ENCODE assay signal across 1 cellular context in genomic region chr19:14117668-14118164, GRCh38.
A peak's percentile ranks its signal among the peaks of the same experiment; 100 is the strongest.
TF ChIP-seq lines count a peak whose summit lies in the region.

TSS of gene PRKACA (minus strand) at chr19:14117762. CDS start at chr19:14117547, 215 bp downstream.

TF ChIP-seq in GM12878, 131 proteins besides CTCF, POLR2A, EP300 and RAD21 (continued from another document):
- TF ChIP-seq KLF5 (IDR thresholded peaks at IDR 0.05; ENCODE audit: partially characterized antibody) (peak; percentile 93), TAF1 (IDR thresholded peaks at IDR 0.05; ENCODE audit: borderline replicate concordance, low read depth, low read length) (no peak), SRF (IDR thresholded peaks at IDR 0.05; ENCODE audit: low read depth in 2 of 2, low read length in 2 of 2) (no peak), JUNB (IDR thresholded peaks at IDR 0.05) (no peak), SUPT20H (IDR thresholded peaks at IDR 0.05; ENCODE audit: borderline replicate concordance, control insufficient read depth, low read depth, low read length) (no peak), ZSCAN29 (IDR thresholded peaks at IDR 0.05) (no peak), LARP7 (IDR thresholded peaks at IDR 0.05) (no peak), IKZF2 (IDR thresholded peaks at IDR 0.05) (no peak), STAT3 (IDR thresholded peaks at IDR 0.05; ENCODE audit: low read depth, low read length) (no peak), ZBTB11 (CRISPR knock-in tag; IDR thresholded peaks at IDR 0.05) (no peak), IKZF1 (conservative IDR thresholded peaks at IDR 0.05) (no peak; the same call in 1 of the 2 replicates), SREBF1 (IDR thresholded peaks at IDR 0.05; ENCODE audit: low read length) (0 out of 2 replicates have a peak, but pooled peaks have one; percentile 26), RELB (IDR thresholded peaks at IDR 0.05; ENCODE audit: low read depth) (no peak), CBX3 (IDR thresholded peaks at IDR 0.05; ENCODE audit: borderline replicate concordance, low read depth) (no peak), PKNOX1 (IDR thresholded peaks at IDR 0.05) (peak; percentile 99), TARDBP (IDR thresholded peaks at IDR 0.05; ENCODE audit: borderline replicate concordance) (no peak), USF2 (IDR thresholded peaks at IDR 0.05; ENCODE audit: borderline replicate concordance, low read depth, low read length) (no peak), EED (IDR thresholded peaks at IDR 0.05; ENCODE audit: low read depth) (no peak), POLR2AphosphoS5 (IDR thresholded peaks at IDR 0.05; ENCODE audit: low read length) (no peak), ATF3 (IDR thresholded peaks at IDR 0.05; ENCODE audit: borderline replicate concordance, extremely low read depth, low read depth, low read length) (no peak), HDAC6 (IDR thresholded peaks at IDR 0.05; ENCODE audit: unreplicated experiment) (no peak), NRF1 (conservative IDR thresholded peaks at IDR 0.05; ENCODE audit: low read depth, low read length) (no peak), NFIC (IDR thresholded peaks at IDR 0.05; ENCODE audit: low read depth, low read length) (no peak), SP1 (IDR thresholded peaks at IDR 0.05; ENCODE audit: low read depth, low read length) (peak; percentile 100), PML (IDR thresholded peaks at IDR 0.05; ENCODE audit: low read length) (no peak), ETV6 (conservative IDR thresholded peaks at IDR 0.05 in 1 of 2, IDR thresholded peaks at IDR 0.05 in 1 of 2; ENCODE audit: borderline replicate concordance in 1 of 2, low read depth in 1 of 2) (no peak), NR2F1 (conservative IDR thresholded peaks at IDR 0.05) (no peak), FOXM1 (IDR thresholded peaks at IDR 0.05; ENCODE audit: low read depth, low read length) (no peak), ZNF274 (IDR thresholded peaks at IDR 0.05; ENCODE audit: insufficient read depth, insufficient read length) (no peak), MEF2A (IDR thresholded peaks at IDR 0.05; ENCODE audit: insufficient read depth, low read depth, low read length) (no peak), NKRF (conservative IDR thresholded peaks at IDR 0.05) (no peak), MTA3 (IDR thresholded peaks at IDR 0.05; ENCODE audit: borderline replicate concordance, low read length) (no peak), MLLT1 (IDR thresholded peaks at IDR 0.05) (no peak), ZNF217 (IDR thresholded peaks at IDR 0.05) (no peak), ASH2L (IDR thresholded peaks at IDR 0.05; ENCODE audit: borderline replicate concordance, low read depth) (no peak), ZBTB4 (CRISPR knock-in tag; IDR thresholded peaks at IDR 0.05) (no peak), PAX8 (IDR thresholded peaks at IDR 0.05) (no peak), GABPA (IDR thresholded peaks at IDR 0.05; ENCODE audit: low read depth) (no peak), MAX (IDR thresholded peaks at IDR 0.05; ENCODE audit: low read depth, low read length) (no peak), MEF2B (IDR thresholded peaks at IDR 0.05; ENCODE audit: partially characterized antibody, poor library complexity, severe bottlenecking) (no peak), REST (IDR thresholded peaks at IDR 0.05; ENCODE audit: low read depth, low read length) (no peak)
